Comparison of ENCODE assay signal across 9 cellular contexts in the genomic region with DNA sequence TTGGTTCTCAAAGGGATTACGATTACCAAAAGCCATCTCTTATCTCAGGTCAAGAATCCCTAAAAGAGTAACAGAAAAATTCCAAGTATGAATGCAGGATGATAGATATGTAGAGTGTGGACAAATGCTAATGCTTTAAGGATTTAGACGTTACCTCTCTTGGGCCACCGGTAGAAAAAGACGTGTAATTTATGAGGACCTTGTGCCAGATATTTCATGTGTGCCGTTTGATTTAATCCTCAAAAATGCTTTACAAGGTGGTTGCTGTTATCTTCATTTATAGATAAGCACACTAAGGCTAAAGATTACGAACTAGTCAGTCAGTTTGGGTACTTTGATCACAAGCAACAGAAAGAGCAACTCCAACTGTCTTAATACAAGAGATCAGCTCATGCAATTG.
"Had no signal": no experiment of that assay in that cellular context is flagged by ENCODE, and none has a peak within 500 bp of the region (broad histone marks: within the 10 kb centered on the region; RNA-seq: fewer than 3 reads in every experiment).

No MANE protein-coding gene starts in this region.

- H3K27ac ChIP-seq: HL-60 had no signal

- FAIRE-seq: H54, HTR-8/SVneo, K562 had no signal

- DNase-seq: GOT3, HFFc6, IMR-90, KG1 had no signal

- H3K4me3 ChIP-seq: HAP-1, K562 had no signal

- H3K9me3 ChIP-seq: HAP-1 had no signal

- H3K4me1 ChIP-seq: HAP-1 had no signal

- H3K36me3 ChIP-seq: HAP-1 had no signal

- H3K4me3 Mint-ChIP-seq: HFFc6 had no signal

- H3K27ac Mint-ChIP-seq: HFFc6 had no signal
